Comparison of ENCODE assay signal across 19 cellular contexts in genomic region chr2:235679471-235679870, GRCh38.
"Had no signal": no experiment of that assay in that cellular context is flagged by ENCODE, and none has a peak within 500 bp of the region (broad histone marks: within the 10 kb centered on the region; RNA-seq: fewer than 3 reads in every experiment).

No MANE protein-coding gene starts in this region.

- H3K27me3 ChIP-seq: ascending aorta, breast epithelium, gastroesophageal sphincter, tibial artery, vagina had no signal

- H3K27ac ChIP-seq: ascending aorta, breast epithelium, tibial artery, vagina had no signal

- H3K9me3 Mint-ChIP-seq: activated naive CD4-positive, alpha-beta T cell treated with anti-CD3 and anti-CD28 coated beads, Interleukin-2, amount 10 ng/mL, durations not matched to agents 7 days and 5 days; endodermal cell; memory B cell; naive thymus-derived CD8-positive, alpha-beta T cell had no signal

- DNase-seq: activated CD4-positive, CD25-positive, alpha-beta regulatory T cell treated with anti-CD3 and anti-CD28 coated beads, Interleukin-2, amount 50 U/mL, for 72 hours; activated naive CD4-positive, alpha-beta T cell treated with anti-CD3 and anti-CD28 coated beads, Interleukin-2, amount 10 ng/mL, durations not matched to agents 7 days and 5 days; dermis blood vessel endothelial cell; endodermal cell; erythroblast; naive thymus-derived CD8-positive, alpha-beta T cell; posterior cingulate gyrus; retina; stimulated activated CD4-positive, alpha-beta T cell treated with anti-CD3 and anti-CD28 coated beads, Interleukin-2, amount 100 ng/mL, for 48 hours; stimulated activated naive CD4-positive, alpha-beta T cell; T1000; tibial artery had no signal

- H3K36me3 Mint-ChIP-seq: activated naive CD4-positive, alpha-beta T cell treated with anti-CD3 and anti-CD28 coated beads, Interleukin-2, amount 10 ng/mL, durations not matched to agents 7 days and 5 days; memory B cell; naive thymus-derived CD8-positive, alpha-beta T cell had no signal

- H3K27ac Mint-ChIP-seq: activated naive CD4-positive, alpha-beta T cell treated with anti-CD3 and anti-CD28 coated beads, Interleukin-2, amount 10 ng/mL, durations not matched to agents 7 days and 5 days; endodermal cell; memory B cell; naive thymus-derived CD8-positive, alpha-beta T cell had no signal

- H3K4me1 Mint-ChIP-seq: activated naive CD4-positive, alpha-beta T cell treated with anti-CD3 and anti-CD28 coated beads, Interleukin-2, amount 10 ng/mL, durations not matched to agents 7 days and 5 days; memory B cell; naive thymus-derived CD8-positive, alpha-beta T cell had no signal

- H3K9me3 ChIP-seq: ascending aorta, breast epithelium, gastroesophageal sphincter, tibial artery, vagina had no signal

- H3K36me3 ChIP-seq: ascending aorta, breast epithelium, gastroesophageal sphincter, tibial artery, vagina had no signal

- H3K4me1 ChIP-seq: ascending aorta, breast epithelium had no signal

- H3K4me3 ChIP-seq: ascending aorta, breast epithelium, gastroesophageal sphincter, tibial artery, vagina had no signal

- FAIRE-seq: islet of Langerhans had no signal

- H3K4me3 Mint-ChIP-seq: activated naive CD4-positive, alpha-beta T cell treated with anti-CD3 and anti-CD28 coated beads, Interleukin-2, amount 10 ng/mL, durations not matched to agents 7 days and 5 days; endodermal cell; memory B cell; naive thymus-derived CD8-positive, alpha-beta T cell had no signal

- ATAC-seq: gastroesophageal sphincter; left colon; naive thymus-derived CD8-positive, alpha-beta T cell had no signal
